ENCODE assay signal across 1 cellular context in the genomic region with DNA sequence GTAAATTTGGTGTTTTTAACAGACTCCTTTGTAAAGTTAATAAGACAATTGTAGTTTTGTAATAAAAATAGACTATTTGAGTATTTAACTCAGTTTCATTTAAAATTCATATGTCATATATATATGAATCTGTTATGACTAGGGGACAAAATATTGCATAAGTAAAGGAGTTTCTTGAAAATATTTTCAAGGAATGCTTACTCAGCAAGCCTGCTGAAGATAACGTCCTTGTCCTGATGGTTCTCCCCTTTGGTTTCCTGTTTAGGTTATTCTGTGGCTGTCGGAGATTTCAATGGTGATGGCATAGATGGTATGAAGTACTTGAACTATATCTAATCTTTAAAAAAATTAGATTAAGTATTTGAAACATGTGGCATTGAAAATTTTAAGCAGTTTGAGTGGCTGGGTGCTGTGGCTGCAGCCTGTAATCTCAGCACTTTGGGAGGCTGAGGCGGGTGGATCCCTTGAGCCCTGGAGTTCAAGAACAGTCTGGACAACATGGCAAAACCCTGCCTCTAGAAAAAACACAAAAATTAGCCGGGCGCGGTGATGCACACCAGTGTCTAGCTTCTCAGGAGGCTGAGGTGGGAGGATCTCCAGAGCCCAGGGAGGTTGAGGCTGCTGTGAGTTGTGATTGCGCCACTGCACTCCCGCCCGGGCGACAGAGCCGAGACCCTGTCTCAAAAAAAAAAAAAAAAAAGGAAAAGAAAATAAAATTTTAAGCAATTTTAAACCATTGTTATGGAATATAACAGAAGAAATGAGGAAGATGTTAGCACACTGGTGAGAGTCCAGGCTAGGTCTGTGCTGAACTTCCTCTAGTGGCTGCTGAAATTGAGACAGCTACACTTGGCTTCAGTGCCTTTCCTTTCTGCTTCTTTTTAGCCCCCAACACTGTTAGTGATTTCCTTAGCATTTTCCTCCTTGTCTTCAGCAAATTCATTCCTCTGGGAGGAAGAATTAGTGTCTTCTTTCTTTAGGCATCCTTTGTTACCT.
TF ChIP-seq lines count a peak whose summit lies in the region.

No MANE protein-coding gene starts in this region.

TF ChIP-seq in H1, 55 proteins besides CTCF, POLR2A, EP300 and RAD21:
- TF ChIP-seq, protein P1, sequence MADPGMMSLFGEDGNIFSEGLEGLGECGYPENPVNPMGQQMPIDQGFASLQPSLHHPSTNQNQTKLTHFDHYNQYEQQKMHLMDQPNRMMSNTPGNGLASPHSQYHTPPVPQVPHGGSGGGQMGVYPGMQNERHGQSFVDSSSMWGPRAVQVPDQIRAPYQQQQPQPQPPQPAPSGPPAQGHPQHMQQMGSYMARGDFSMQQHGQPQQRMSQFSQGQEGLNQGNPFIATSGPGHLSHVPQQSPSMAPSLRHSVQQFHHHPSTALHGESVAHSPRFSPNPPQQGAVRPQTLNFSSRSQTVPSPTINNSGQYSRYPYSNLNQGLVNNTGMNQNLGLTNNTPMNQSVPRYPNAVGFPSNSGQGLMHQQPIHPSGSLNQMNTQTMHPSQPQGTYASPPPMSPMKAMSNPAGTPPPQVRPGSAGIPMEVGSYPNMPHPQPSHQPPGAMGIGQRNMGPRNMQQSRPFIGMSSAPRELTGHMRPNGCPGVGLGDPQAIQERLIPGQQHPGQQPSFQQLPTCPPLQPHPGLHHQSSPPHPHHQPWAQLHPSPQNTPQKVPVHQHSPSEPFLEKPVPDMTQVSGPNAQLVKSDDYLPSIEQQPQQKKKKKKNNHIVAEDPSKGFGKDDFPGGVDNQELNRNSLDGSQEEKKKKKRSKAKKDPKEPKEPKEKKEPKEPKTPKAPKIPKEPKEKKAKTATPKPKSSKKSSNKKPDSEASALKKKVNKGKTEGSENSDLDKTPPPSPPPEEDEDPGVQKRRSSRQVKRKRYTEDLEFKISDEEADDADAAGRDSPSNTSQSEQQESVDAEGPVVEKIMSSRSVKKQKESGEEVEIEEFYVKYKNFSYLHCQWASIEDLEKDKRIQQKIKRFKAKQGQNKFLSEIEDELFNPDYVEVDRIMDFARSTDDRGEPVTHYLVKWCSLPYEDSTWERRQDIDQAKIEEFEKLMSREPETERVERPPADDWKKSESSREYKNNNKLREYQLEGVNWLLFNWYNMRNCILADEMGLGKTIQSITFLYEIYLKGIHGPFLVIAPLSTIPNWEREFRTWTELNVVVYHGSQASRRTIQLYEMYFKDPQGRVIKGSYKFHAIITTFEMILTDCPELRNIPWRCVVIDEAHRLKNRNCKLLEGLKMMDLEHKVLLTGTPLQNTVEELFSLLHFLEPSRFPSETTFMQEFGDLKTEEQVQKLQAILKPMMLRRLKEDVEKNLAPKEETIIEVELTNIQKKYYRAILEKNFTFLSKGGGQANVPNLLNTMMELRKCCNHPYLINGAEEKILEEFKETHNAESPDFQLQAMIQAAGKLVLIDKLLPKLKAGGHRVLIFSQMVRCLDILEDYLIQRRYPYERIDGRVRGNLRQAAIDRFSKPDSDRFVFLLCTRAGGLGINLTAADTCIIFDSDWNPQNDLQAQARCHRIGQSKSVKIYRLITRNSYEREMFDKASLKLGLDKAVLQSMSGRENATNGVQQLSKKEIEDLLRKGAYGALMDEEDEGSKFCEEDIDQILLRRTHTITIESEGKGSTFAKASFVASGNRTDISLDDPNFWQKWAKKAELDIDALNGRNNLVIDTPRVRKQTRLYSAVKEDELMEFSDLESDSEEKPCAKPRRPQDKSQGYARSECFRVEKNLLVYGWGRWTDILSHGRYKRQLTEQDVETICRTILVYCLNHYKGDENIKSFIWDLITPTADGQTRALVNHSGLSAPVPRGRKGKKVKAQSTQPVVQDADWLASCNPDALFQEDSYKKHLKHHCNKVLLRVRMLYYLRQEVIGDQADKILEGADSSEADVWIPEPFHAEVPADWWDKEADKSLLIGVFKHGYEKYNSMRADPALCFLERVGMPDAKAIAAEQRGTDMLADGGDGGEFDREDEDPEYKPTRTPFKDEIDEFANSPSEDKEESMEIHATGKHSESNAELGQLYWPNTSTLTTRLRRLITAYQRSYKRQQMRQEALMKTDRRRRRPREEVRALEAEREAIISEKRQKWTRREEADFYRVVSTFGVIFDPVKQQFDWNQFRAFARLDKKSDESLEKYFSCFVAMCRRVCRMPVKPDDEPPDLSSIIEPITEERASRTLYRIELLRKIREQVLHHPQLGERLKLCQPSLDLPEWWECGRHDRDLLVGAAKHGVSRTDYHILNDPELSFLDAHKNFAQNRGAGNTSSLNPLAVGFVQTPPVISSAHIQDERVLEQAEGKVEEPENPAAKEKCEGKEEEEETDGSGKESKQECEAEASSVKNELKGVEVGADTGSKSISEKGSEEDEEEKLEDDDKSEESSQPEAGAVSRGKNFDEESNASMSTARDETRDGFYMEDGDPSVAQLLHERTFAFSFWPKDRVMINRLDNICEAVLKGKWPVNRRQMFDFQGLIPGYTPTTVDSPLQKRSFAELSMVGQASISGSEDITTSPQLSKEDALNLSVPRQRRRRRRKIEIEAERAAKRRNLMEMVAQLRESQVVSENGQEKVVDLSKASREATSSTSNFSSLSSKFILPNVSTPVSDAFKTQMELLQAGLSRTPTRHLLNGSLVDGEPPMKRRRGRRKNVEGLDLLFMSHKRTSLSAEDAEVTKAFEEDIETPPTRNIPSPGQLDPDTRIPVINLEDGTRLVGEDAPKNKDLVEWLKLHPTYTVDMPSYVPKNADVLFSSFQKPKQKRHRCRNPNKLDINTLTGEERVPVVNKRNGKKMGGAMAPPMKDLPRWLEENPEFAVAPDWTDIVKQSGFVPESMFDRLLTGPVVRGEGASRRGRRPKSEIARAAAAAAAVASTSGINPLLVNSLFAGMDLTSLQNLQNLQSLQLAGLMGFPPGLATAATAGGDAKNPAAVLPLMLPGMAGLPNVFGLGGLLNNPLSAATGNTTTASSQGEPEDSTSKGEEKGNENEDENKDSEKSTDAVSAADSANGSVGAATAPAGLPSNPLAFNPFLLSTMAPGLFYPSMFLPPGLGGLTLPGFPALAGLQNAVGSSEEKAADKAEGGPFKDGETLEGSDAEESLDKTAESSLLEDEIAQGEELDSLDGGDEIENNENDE (IDR thresholded peaks at IDR 0.05; ENCODE audit: insufficient replicate concordance, low read length): no peak
- TF ChIP-seq MAFK (IDR thresholded peaks at IDR 0.05; ENCODE audit: low read depth, low read length): peak; percentile 64; the same call in 1 of the 2 replicates
